14 cellular contexts compared by ENCODE assay signal in genomic region chr19:19417618-19418270, GRCh38. TPM values are rescaled to one million over a fixed set of nuclear protein-coding genes. Genes with fewer than 3 reads are reported as not detected.
A peak's percentile ranks its signal among the peaks of the same experiment; 100 is the strongest.
DNase-seq lines count a peak whose midpoint lies in the region; ATAC-seq and TF ChIP-seq lines count a peak whose summit lies in the region.
"Had no signal": no experiment of that assay in that cellular context is flagged by ENCODE, and none has a peak within 500 bp of the region (broad histone marks: within the 10 kb centered on the region; RNA-seq: fewer than 3 reads in every experiment).

No MANE protein-coding gene starts in this region.

- H3K9ac ChIP-seq in skeletal muscle satellite cell (ENCODE audit: low read depth, low read length): no peak overlapping the region

- H3K27me3 ChIP-seq in skeletal muscle satellite cell (ENCODE audit: control insufficient read depth, insufficient read depth, low read length): no peaks in the 10 kb centered on the region
- no peaks in the 10 kb centered on the region for H3K27me3 ChIP-seq in lower lobe of right lung (ENCODE audit: low read depth)
- H3K27me3 ChIP-seq: esophagus squamous epithelium, ovary, Peyer's patch, uterus had no signal

- H3K36me3 ChIP-seq in OCI-LY7 (ENCODE audit: insufficient read depth, low read length) (peaks cover 56% of the 10 kb centered on the region), skeletal muscle satellite cell (ENCODE audit: insufficient read depth, low read length) (peaks cover 4% of the 10 kb centered on the region), lower lobe of right lung (no peaks in the 10 kb centered on the region)
- H3K36me3 ChIP-seq: esophagus squamous epithelium, ovary, Peyer's patch, uterus had no signal

- no peaks in the 10 kb centered on the region for H3K9me2 ChIP-seq in OCI-LY7 (ENCODE audit: insufficient read depth, low read length)

- H3K4me3 Mint-ChIP-seq in activated T-cell treated with anti-CD3 and anti-CD28 coated beads, Interleukin-2, amount 50 U/mL, for 24 hours: no peak overlapping the region
- peak overlapping the region; percentile 56 for H3K4me3 Mint-ChIP-seq in central memory CD8-positive, alpha-beta T cell

- H3K4me1 Mint-ChIP-seq in activated T-cell treated with anti-CD3 and anti-CD28 coated beads, Interleukin-2, amount 50 U/mL, for 24 hours (ENCODE audit: low read depth): peaks cover 77% of the 10 kb centered on the region
- peaks cover 73% of the 10 kb centered on the region for H3K4me1 Mint-ChIP-seq in central memory CD8-positive, alpha-beta T cell

- H3K27ac Mint-ChIP-seq in activated T-cell treated with anti-CD3 and anti-CD28 coated beads, Interleukin-2, amount 50 U/mL, for 24 hours: peak overlapping the region; percentile 81
- peak overlapping the region; percentile 83 for H3K27ac Mint-ChIP-seq in central memory CD8-positive, alpha-beta T cell (ENCODE audit: low read depth)

- peaks cover 97% of the 10 kb centered on the region for H3K79me2 ChIP-seq in OCI-LY7 (ENCODE audit: insufficient read depth, low read depth, low read length)

- H3K9me3 ChIP-seq in OCI-LY7 (ENCODE audit: low read length): peaks cover 5% of the 10 kb centered on the region; the same call in 1 of the 2 replicates
- no peaks in the 10 kb centered on the region for H3K9me3 ChIP-seq in skeletal muscle satellite cell (replicated peaks; ENCODE audit: low read length)
- no peaks in the 10 kb centered on the region for H3K9me3 ChIP-seq in lower lobe of right lung
- H3K9me3 ChIP-seq: esophagus squamous epithelium, ovary, Peyer's patch, uterus had no signal

- no peaks in the 10 kb centered on the region for H3K9me3 Mint-ChIP-seq in activated T-cell treated with anti-CD3 and anti-CD28 coated beads, Interleukin-2, amount 50 U/mL, for 24 hours
- H3K9me3 Mint-ChIP-seq in central memory CD8-positive, alpha-beta T cell: no peaks in the 10 kb centered on the region

- intact Hi-C loops in OCI-LY7 (cut with micrococcal nuclease; ENCODE audit: unreplicated experiment) (no loop called here), lower lobe of right lung (cut with DNase I) (no loop called here)

- H3K27me3 Mint-ChIP-seq in activated T-cell treated with anti-CD3 and anti-CD28 coated beads, Interleukin-2, amount 50 U/mL, for 24 hours: no peaks in the 10 kb centered on the region
- H3K27me3 Mint-ChIP-seq in central memory CD8-positive, alpha-beta T cell: no peaks in the 10 kb centered on the region

- H4K20me1 ChIP-seq in OCI-LY7 (ENCODE audit: insufficient read depth, low read length): peaks cover 13% of the 10 kb centered on the region

- H3K36me3 Mint-ChIP-seq in activated T-cell treated with anti-CD3 and anti-CD28 coated beads, Interleukin-2, amount 50 U/mL, for 24 hours (ENCODE audit: low read depth): peaks cover 56% of the 10 kb centered on the region
- peaks cover 23% of the 10 kb centered on the region for H3K36me3 Mint-ChIP-seq in central memory CD8-positive, alpha-beta T cell (ENCODE audit: insufficient read depth)

- H3K4me2 ChIP-seq in OCI-LY7 (ENCODE audit: low read length): peak overlapping the region; percentile 46; the same call in 1 of the 2 replicates
- H3K4me2 ChIP-seq in skeletal muscle satellite cell (ENCODE audit: low read length): peak overlapping the region; percentile 0

- H3K27ac ChIP-seq in OCI-LY7 (ENCODE audit: low read depth, low read length, poor library complexity, severe bottlenecking): no peak overlapping the region
- no peak overlapping the region for H3K27ac ChIP-seq in lower lobe of right lung
- H3K27ac ChIP-seq: coronary artery, esophagus squamous epithelium, ovary, Peyer's patch, uterus had no signal

- peaks cover 12% of the 10 kb centered on the region for H3K4me1 ChIP-seq in OCI-LY7 (ENCODE audit: insufficient read depth, low read length, poor library complexity, severe bottlenecking)
- peaks cover 37% of the 10 kb centered on the region for H3K4me1 ChIP-seq in skeletal muscle satellite cell (ENCODE audit: control insufficient read depth, insufficient read depth, low read length)
- peaks cover 66% of the 10 kb centered on the region for H3K4me1 ChIP-seq in lower lobe of right lung
- H3K4me1 ChIP-seq: uterus had no signal

- no peak for ATAC-seq in central memory CD8-positive, alpha-beta T cell (replicated peaks; ENCODE audit: extremely low read depth, poor library complexity, severe bottlenecking)
- no peak for ATAC-seq in lower lobe of right lung

- no peak for TF ChIP-seq CTCF in OCI-LY7 (conservative IDR thresholded peaks at IDR 0.05; ENCODE audit: low read length)
- TF ChIP-seq CTCF in lower lobe of right lung (IDR thresholded peaks at IDR 0.05): no peak

- CTCF ChIA-PET in OCI-LY7 (lab: Charles Lee; ENCODE audit: unreplicated experiment): interaction anchor here (0.6 kb wide), 1 partner anchor 48 kb away, joined by 3 read pairs; no protein-coding TSS in a partner anchor

- POLR2A ChIA-PET in OCI-LY7 (lab: Charles Lee): interaction anchor here (2.0 kb wide), 1 partner anchor 12 kb away, joined by 9 read pairs; the partner anchor contains the start of gene GATAD2A

- DNase-seq in activated T-cell treated with anti-CD3 and anti-CD28 coated beads, Interleukin-2, amount 50 U/mL, for 24 hours: no peak
- DNase-seq in activated T-cell treated with anti-CD3 and anti-CD28 coated beads for 4 hours (no peak), OCI-LY7 (ENCODE audit: low spot score) (no peak), NOMO-1 treated with DMSO at 0.1 percent for 48 hours (lab: John Stamatoyannopoulos, UW; ENCODE audit: unreplicated experiment) (no peak), pons (ENCODE audit: low spot score) (no peak), lower lobe of right lung (no peak)
- no peak for DNase-seq in central memory CD8-positive, alpha-beta T cell (ENCODE audit: low spot score in 2 of 2)
- DNase-seq: activated CD4-positive, alpha-beta T cell treated with anti-CD3 and anti-CD28 coated beads, Interleukin-2, amount 50 U/mL, for 48 hours; esophagus squamous epithelium; ovary; Peyer's patch; uterus had no signal

- no peak overlapping the region for H2AFZ ChIP-seq in OCI-LY7 (ENCODE audit: low read length)

- no TSS peak for BruUV-seq in OCI-LY7 (replicated peaks; lab: Mats Ljungman, UMichigan)

- H3K4me3 ChIP-seq in OCI-LY7 (ENCODE audit: low read depth, low read length, poor library complexity, severe bottlenecking) (no peak overlapping the region), skeletal muscle satellite cell (ENCODE audit: low read length) (no peak overlapping the region), lower lobe of right lung (no peak overlapping the region)
- H3K4me3 ChIP-seq: coronary artery, esophagus squamous epithelium, ovary, Peyer's patch, uterus had no signal

RNA-seq across cellular contexts. Expression of gene GATAD2A, which starts 12.3 kb away (rescaled TPM):
- total RNA-seq in OCI-LY7 (2014; rRNA removed; shearing (Covaris generic)): 62.8 and 73.4 TPM in 2 replicates
- total RNA-seq in OCI-LY7 (2022): 126 and 156 TPM in 2 replicates
- total RNA-seq in skeletal muscle satellite cell (2012; rRNA removed): 61.4 and 71.2 TPM in 2 replicates
- 84.0 TPM for total RNA-seq in lower lobe of right lung
